27 cellular contexts compared by ENCODE assay signal in genomic region chr19:50957587-50957986, GRCh38. TPM values are rescaled to one million over a fixed set of nuclear protein-coding genes. Genes with fewer than 3 reads are reported as not detected.
DNase-seq lines count a peak whose midpoint lies in the region; ATAC-seq, FAIRE-seq and TF ChIP-seq lines count a peak whose summit lies in the region.
"Had no signal": no experiment of that assay in that cellular context is flagged by ENCODE, and none has a peak within 500 bp of the region (broad histone marks: within the 10 kb centered on the region; RNA-seq: fewer than 3 reads in every experiment).

No MANE protein-coding gene starts in this region.

- peaks cover 5% of the 10 kb centered on the region for H3K9me3 Mint-ChIP-seq in natural killer cell treated with Interleukin-12 subunit alpha and Interleukin-12 subunit beta and Interleukin-15 and Interleukin-18, amount 100 ng/mL, for 72 hours

- H3K36me3 ChIP-seq in HEK293 (ENCODE audit: control insufficient read depth in 2 of 2, insufficient read depth in 1 of 2, low read length in 2 of 2) (no peaks in the 10 kb centered on the region), bronchial epithelial cell (ENCODE audit: control insufficient read depth, insufficient read depth, low read length) (no peaks in the 10 kb centered on the region), neuronal stem cell (replicated peaks in 1 of 2; ENCODE audit: control insufficient read depth in 2 of 2, insufficient read depth in 2 of 2, low read length in 2 of 2) (no peaks in the 10 kb centered on the region), left lung (no peaks in the 10 kb centered on the region)
- H3K36me3 ChIP-seq: BE2C, BLaER1 had no signal

- H3K23ac ChIP-seq in neuronal stem cell (ENCODE audit: low read depth, low read length, poor library complexity), result no peak overlapping the region

- no peak overlapping the region for H3K27ac Mint-ChIP-seq in natural killer cell treated with Interleukin-12 subunit alpha and Interleukin-12 subunit beta and Interleukin-15 and Interleukin-18, amount 100 ng/mL, for 72 hours
- H3K27ac Mint-ChIP-seq: CD14-positive monocyte; CD4-positive, alpha-beta memory T cell; CD4-positive, CD25-positive, alpha-beta regulatory T cell had no signal

- peaks cover 0 to 6% of the 10 kb centered on the region in 2 donors for H3K4me1 Mint-ChIP-seq in natural killer cell treated with Interleukin-12 subunit alpha and Interleukin-12 subunit beta and Interleukin-15 and Interleukin-18, amount 100 ng/mL, for 72 hours (ENCODE audit: low read depth in 2 of 2)
- H3K4me1 Mint-ChIP-seq: CD14-positive monocyte; CD4-positive, CD25-positive, alpha-beta regulatory T cell; CD8-positive, alpha-beta memory T cell had no signal

- no peaks in the 10 kb centered on the region for H3K4me1 ChIP-seq in HEK293 (ENCODE audit: control insufficient read depth, insufficient read depth, low read length)
- no peaks in the 10 kb centered on the region for H3K4me1 ChIP-seq in neuronal stem cell (ENCODE audit: control insufficient read depth in 2 of 2, insufficient read depth in 1 of 2, low read depth in 1 of 2, low read length in 2 of 2)
- H3K4me1 ChIP-seq in left lung, result no peaks in the 10 kb centered on the region
- H3K4me1 ChIP-seq: BE2C, BLaER1 had no signal

- no peak overlapping the region for H2AFZ ChIP-seq in neuronal stem cell (ENCODE audit: low read length)

- CTCF ChIA-PET in HEK293 (lab: Yijun Ruan, JAX), result interaction anchor here (0.7 kb wide), 1 partner anchor 326 kb away, joined by 5 read pairs; no protein-coding TSS in a partner anchor

- H3K4me3 ChIP-seq in HEK293 (ENCODE audit: low read depth, low read length) (no peak overlapping the region), bronchial epithelial cell (ENCODE audit: low read depth, low read length) (no peak overlapping the region), neuronal stem cell (ENCODE audit: low read length in 2 of 2) (peak overlapping the region in 1 of 2 donors; percentile 14), left lung (no peak overlapping the region)
- H3K4me3 ChIP-seq: BLaER1 had no signal

- TF ChIP-seq CTCF in HEK293 (tag by site-specific recombination; IDR thresholded peaks at IDR 0.05) (no peak), bronchial epithelial cell (IDR thresholded peaks at IDR 0.05; ENCODE audit: insufficient read depth, low read length, severe bottlenecking) (no peak), left lung (IDR thresholded peaks at IDR 0.05) (no peak)

- ATAC-seq in esophagus mucosa, result peak; percentile 5
- no peak for ATAC-seq in natural killer cell treated with Interleukin-12 subunit alpha and Interleukin-12 subunit beta and Interleukin-15 and Interleukin-18, amount 100 ng/mL, for 72 hours
- no peak for ATAC-seq in left lung

- peaks cover 22 to 48% of the 10 kb centered on the region in 2 donors for H3K27me3 Mint-ChIP-seq in natural killer cell treated with Interleukin-12 subunit alpha and Interleukin-12 subunit beta and Interleukin-15 and Interleukin-18, amount 100 ng/mL, for 72 hours

- H2BK120ac ChIP-seq in neuronal stem cell (ENCODE audit: low read depth, low read length), result peak overlapping the region; percentile 72

- H2BK15ac ChIP-seq in neuronal stem cell (ENCODE audit: low read length), result no peak overlapping the region

- no peak overlapping the region for H3K27ac ChIP-seq in HEK293 (ENCODE audit: extremely low read depth, low read depth, low read length)
- no peak overlapping the region for H3K27ac ChIP-seq in neuronal stem cell (replicated peaks; ENCODE audit: low read length)
- no peak overlapping the region for H3K27ac ChIP-seq in left lung
- H3K27ac ChIP-seq: BLaER1 had no signal

- no peak overlapping the region for H3K9ac ChIP-seq in neuronal stem cell (ENCODE audit: low read depth, low read length, poor library complexity)
- H3K9ac ChIP-seq: BLaER1 had no signal

- no peak overlapping the region for H3K4me2 ChIP-seq in neuronal stem cell (ENCODE audit: insufficient read depth, low read length, poor library complexity, severe bottlenecking)
- H3K4me2 ChIP-seq: BLaER1 had no signal

- FAIRE-seq in bronchial epithelial cell (lab: Jason Lieb, UNC), result peak; percentile 62
- FAIRE-seq in frontal cortex (lab: Jason Lieb, UNC), result no peak
- FAIRE-seq: A204.1, D721Med, G401.6, GM12891, GM19239 had no signal

- H3K4ac ChIP-seq in neuronal stem cell (ENCODE audit: low read length), result no peak overlapping the region

- WGBS in neuronal stem cell (ENCODE audit: extremely low coverage in 2 of 2, insufficient read length in 2 of 2, insufficient replicate concordance in 1 of 2), 2 donors, result no CpG with 5 or more reads among the region's 8 CpGs

- peaks cover 5% of the 10 kb centered on the region for H3K36me3 Mint-ChIP-seq in natural killer cell treated with Interleukin-12 subunit alpha and Interleukin-12 subunit beta and Interleukin-15 and Interleukin-18, amount 100 ng/mL, for 72 hours
- H3K36me3 Mint-ChIP-seq: CD14-positive monocyte; CD4-positive, CD25-positive, alpha-beta regulatory T cell had no signal

- no peak overlapping the region for H3K18ac ChIP-seq in neuronal stem cell (ENCODE audit: low read length)

- H2BK5ac ChIP-seq in neuronal stem cell (ENCODE audit: low read length), result no peak overlapping the region

- H3K79me1 ChIP-seq in neuronal stem cell (ENCODE audit: low read depth, low read length), result no peaks in the 10 kb centered on the region

- H4K91ac ChIP-seq in neuronal stem cell (ENCODE audit: low read depth, low read length, poor library complexity), result no peak overlapping the region

- peak overlapping the region; percentile 2 for H3K14ac ChIP-seq in neuronal stem cell (ENCODE audit: low read length)

- H2AK5ac ChIP-seq in neuronal stem cell (ENCODE audit: low read depth, low read length), result no peak overlapping the region

- peaks cover 2% of the 10 kb centered on the region for H3K27me3 ChIP-seq in bronchial epithelial cell (ENCODE audit: control insufficient read depth, insufficient read depth, low read length)
- no peaks in the 10 kb centered on the region for H3K27me3 ChIP-seq in neuronal stem cell (ENCODE audit: control insufficient read depth in 3 of 3, insufficient read depth in 3 of 3, low read depth in 1 of 3, low read length in 3 of 3)
- H3K27me3 ChIP-seq in left lung, result peaks cover 0 to 34% of the 10 kb centered on the region in 2 donors
- H3K27me3 ChIP-seq: BLaER1 had no signal

- no peak overlapping the region for H2BK12ac ChIP-seq in neuronal stem cell (ENCODE audit: low read length)

- no peak overlapping the region for H4K8ac ChIP-seq in neuronal stem cell (ENCODE audit: low read depth, low read length)

- H3K9me3 ChIP-seq in HEK293 (ENCODE audit: control insufficient read depth, insufficient read depth, low read depth, low read length) (no peaks in the 10 kb centered on the region), neuronal stem cell (replicated peaks in 1 of 2; ENCODE audit: control insufficient read depth in 2 of 2, insufficient read depth in 1 of 2, low read depth in 1 of 2, low read length in 2 of 2) (peaks cover 0 to 3% of the 10 kb centered on the region in 2 donors), left lung (no peaks in the 10 kb centered on the region)
- H3K9me3 ChIP-seq: BE2C, BLaER1 had no signal

- POLR2A ChIA-PET in HEK293 (lab: Yijun Ruan, JAX), result no interaction called here

- no peak overlapping the region for H3K4me3 Mint-ChIP-seq in natural killer cell treated with Interleukin-12 subunit alpha and Interleukin-12 subunit beta and Interleukin-15 and Interleukin-18, amount 100 ng/mL, for 72 hours
- H3K4me3 Mint-ChIP-seq: CD14-positive monocyte; CD4-positive, CD25-positive, alpha-beta regulatory T cell; CD8-positive, alpha-beta memory T cell had no signal

- intact Hi-C loops in left lung (cut with DNase I), result no loop called here

- DNase-seq in bronchial epithelial cell (ENCODE audit: low read depth), result no peak
- no peak for DNase-seq in neuronal stem cell (ENCODE audit: low spot score)
- DNase-seq in frontal cortex (ENCODE audit: low spot score in 2 of 2), result no peak
- no peak for DNase-seq in RKO (ENCODE audit: low spot score)
- DNase-seq in natural killer cell treated with Interleukin-12 subunit alpha and Interleukin-12 subunit beta and Interleukin-15 and Interleukin-18, amount 100 ng/mL, for 72 hours (ENCODE audit: low spot score), result no peak
- DNase-seq in left lung, result no peak
- DNase-seq: 8988T; ACHN; BE2C; C1 segment of cervical spinal cord; CD4-positive, alpha-beta memory T cell; CD4-positive, CD25-positive, alpha-beta regulatory T cell; CD8-positive, alpha-beta memory T cell; COR-L47; DMS79 treated with DMSO at 0.1 percent for 48 hours; GF-D8 had no signal

TF ChIP-seq in HEK293, 187 proteins besides CTCF, POLR2A, EP300 and RAD21 (continues in another document):
- no peak for TF ChIP-seq ZNF585B (tag by site-specific recombination; IDR thresholded peaks at IDR 0.05)

RNA-seq across cellular contexts. Expression of gene KLK5, which starts 4.7 kb away (rescaled TPM):
- total RNA-seq in bronchial epithelial cell, result 3.4 and 12.0 TPM in 2 replicates
- 93.9 TPM for total RNA-seq in esophagus mucosa
- polyA plus RNA-seq in neuronal stem cell (2013, experiment 1 of 2), result not detected
- not detected for polyA plus RNA-seq in neuronal stem cell (2013, experiment 2 of 2)
- total RNA-seq in frontal cortex, result not detected
- total RNA-seq in natural killer cell treated with Interleukin-12 subunit alpha and Interleukin-12 subunit beta and Interleukin-15 and Interleukin-18, amount 100 ng/mL, for 72 hours, result not detected
- under 1 TPM in 1 of 2 donors, not detected in 1; 0.52 TPM for total RNA-seq in left lung
- total RNA-seq: A673; CD4-positive, alpha-beta memory T cell; CD4-positive, CD25-positive, alpha-beta regulatory T cell; CD8-positive, alpha-beta memory T cell had no signal
- polyA plus RNA-seq: AG04450; CD14-positive monocyte; CD4-positive, alpha-beta memory T cell; CD4-positive, CD25-positive, alpha-beta regulatory T cell; CD8-positive, alpha-beta memory T cell had no signal

RNA-seq across cellular contexts. Expression of gene KLK6, which starts 11.8 kb away (rescaled TPM):
- total RNA-seq in bronchial epithelial cell, result 0.26 TPM in 2 replicates
- 106 TPM for total RNA-seq in esophagus mucosa
- 0.57 TPM for polyA plus RNA-seq in neuronal stem cell (2013, experiment 1 of 2)
- polyA plus RNA-seq in neuronal stem cell (2013, experiment 2 of 2), result 0.53 TPM
- total RNA-seq in frontal cortex, result not detected
- not detected for total RNA-seq in natural killer cell treated with Interleukin-12 subunit alpha and Interleukin-12 subunit beta and Interleukin-15 and Interleukin-18, amount 100 ng/mL, for 72 hours
- total RNA-seq in left lung, result not detected
- total RNA-seq: A673; CD4-positive, alpha-beta memory T cell; CD4-positive, CD25-positive, alpha-beta regulatory T cell; CD8-positive, alpha-beta memory T cell had no signal
- polyA plus RNA-seq: AG04450; CD14-positive monocyte; CD4-positive, alpha-beta memory T cell; CD4-positive, CD25-positive, alpha-beta regulatory T cell; CD8-positive, alpha-beta memory T cell had no signal

RNA-seq across cellular contexts. Expression of gene KLK7, which starts 26.1 kb away (rescaled TPM):
- total RNA-seq in bronchial epithelial cell (3.9 and 20.0 TPM in 2 replicates), esophagus mucosa (146 TPM), frontal cortex (not detected), left lung (under 1 TPM in 1 of 2 donors, not detected in 1; 0.55 TPM)
- 0.47 TPM for polyA plus RNA-seq in neuronal stem cell (2013, experiment 1 of 2)
- 0.37 TPM for polyA plus RNA-seq in neuronal stem cell (2013, experiment 2 of 2)
- not detected for total RNA-seq in natural killer cell treated with Interleukin-12 subunit alpha and Interleukin-12 subunit beta and Interleukin-15 and Interleukin-18, amount 100 ng/mL, for 72 hours
- total RNA-seq: A673; CD4-positive, alpha-beta memory T cell; CD4-positive, CD25-positive, alpha-beta regulatory T cell; CD8-positive, alpha-beta memory T cell had no signal
- polyA plus RNA-seq: AG04450; CD14-positive monocyte; CD4-positive, alpha-beta memory T cell; CD4-positive, CD25-positive, alpha-beta regulatory T cell; CD8-positive, alpha-beta memory T cell had no signal

RNA-seq across cellular contexts. Expression of gene KLK8, which starts 43.8 kb away (rescaled TPM):
- total RNA-seq in bronchial epithelial cell, result 7.6 and 91.1 TPM in 2 replicates
- total RNA-seq in esophagus mucosa, result 418 TPM
- polyA plus RNA-seq in neuronal stem cell (2013, experiment 1 of 2), result 2.1 TPM
- 1.1 TPM for polyA plus RNA-seq in neuronal stem cell (2013, experiment 2 of 2)
- not detected for total RNA-seq in frontal cortex
- not detected for total RNA-seq in natural killer cell treated with Interleukin-12 subunit alpha and Interleukin-12 subunit beta and Interleukin-15 and Interleukin-18, amount 100 ng/mL, for 72 hours
- total RNA-seq in left lung, result not detected
- total RNA-seq: A673; CD4-positive, alpha-beta memory T cell; CD4-positive, CD25-positive, alpha-beta regulatory T cell; CD8-positive, alpha-beta memory T cell had no signal
- polyA plus RNA-seq: AG04450; CD14-positive monocyte; CD4-positive, alpha-beta memory T cell; CD4-positive, CD25-positive, alpha-beta regulatory T cell; CD8-positive, alpha-beta memory T cell had no signal

RNA-seq across cellular contexts. Expression of gene KLK4, which starts 46.4 kb away (rescaled TPM):
- total RNA-seq in bronchial epithelial cell (not detected in 2 replicates), esophagus mucosa (not detected), frontal cortex (not detected), left lung (not detected)
- polyA plus RNA-seq in neuronal stem cell (2013, experiment 1 of 2), result not detected
- not detected for polyA plus RNA-seq in neuronal stem cell (2013, experiment 2 of 2)
- total RNA-seq in natural killer cell treated with Interleukin-12 subunit alpha and Interleukin-12 subunit beta and Interleukin-15 and Interleukin-18, amount 100 ng/mL, for 72 hours, result not detected
- total RNA-seq: A673; CD4-positive, alpha-beta memory T cell; CD4-positive, CD25-positive, alpha-beta regulatory T cell; CD8-positive, alpha-beta memory T cell had no signal
- polyA plus RNA-seq: AG04450; CD14-positive monocyte; CD4-positive, alpha-beta memory T cell; CD4-positive, CD25-positive, alpha-beta regulatory T cell; CD8-positive, alpha-beta memory T cell had no signal

Comparison
In these comparisons a context has a peak if more than half of its experiments do, and no peak if none do; other contexts are left out.
1. RNA of gene KLK6, which starts 11.8 kb away (total RNA-seq): 106 TPM in esophagus mucosa (single experiment); 0.26 TPM in bronchial epithelial cell, not detected in left lung, not detected in frontal cortex (single experiment) and not detected in natural killer cell treated with Interleukin-12 subunit alpha and Interleukin-12 subunit beta and Interleukin-15 and Interleukin-18, amount 100 ng/mL, for 72 hours; every median in the first group is over 10 times any median in the second.